Comparison of ENCODE assay signal across 14 cellular contexts in the genomic region with DNA sequence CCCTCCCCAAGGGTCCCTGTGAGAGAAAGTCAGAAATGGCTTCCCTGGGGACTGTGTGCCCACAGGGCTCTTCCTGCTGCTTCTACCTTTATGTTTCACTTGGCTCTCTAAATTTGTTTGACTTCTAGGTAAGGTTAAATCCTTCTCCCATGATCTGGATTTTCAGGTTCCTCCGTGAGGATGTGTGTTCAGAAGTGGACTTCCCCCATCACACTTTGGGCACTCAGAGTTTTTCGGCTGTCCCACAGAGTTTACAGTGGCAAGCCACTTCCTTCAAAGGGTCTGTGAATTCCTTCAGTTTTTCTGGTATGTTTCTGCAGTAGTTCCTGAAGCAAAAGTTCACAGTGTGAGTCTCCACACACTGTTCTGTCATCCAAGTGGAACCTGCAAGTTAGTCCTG. TPM values are rescaled to one million over a fixed set of nuclear protein-coding genes. Genes with fewer than 3 reads are reported as not detected.
"Had no signal": no experiment of that assay in that cellular context is flagged by ENCODE, and none has a peak within 500 bp of the region (broad histone marks: within the 10 kb centered on the region; RNA-seq: fewer than 3 reads in every experiment).

No MANE protein-coding gene starts in this region.

- H3K9me3 ChIP-seq: mucosa of descending colon, tibial artery had no signal

- H3K4me3 Mint-ChIP-seq: activated naive CD8-positive, alpha-beta T cell; brain; naive thymus-derived CD8-positive, alpha-beta T cell had no signal

- DNase-seq: activated CD4-positive, alpha-beta T cell treated with anti-CD3 and anti-CD28 coated beads, Interleukin-2, amount 50 U/mL, for 4 hours; activated CD4-positive, CD25-positive, alpha-beta regulatory T cell treated with anti-CD3 and anti-CD28 coated beads, Interleukin-2, amount 50 U/mL, for 72 hours; activated effector memory CD4-positive, alpha-beta T cell treated with Interleukin-2 at 50 U/mL for 16 hours; activated T-cell treated with anti-CD3 and anti-CD28 coated beads, Interleukin-2, amount 50 U/mL, for 1 hour; amygdala; effector memory CD4-positive, alpha-beta T cell; erythroblast; mucosa of descending colon; naive thymus-derived CD8-positive, alpha-beta T cell; stimulated activated CD4-positive, alpha-beta T cell treated with anti-CD3 and anti-CD28 coated beads, Interleukin-4, amount 100 ng/mL, for 24 hours; tibial artery had no signal

- H3K27me3 ChIP-seq: tibial artery had no signal

- H3K27ac ChIP-seq: tibial artery had no signal

- ATAC-seq: mucosa of descending colon; naive thymus-derived CD8-positive, alpha-beta T cell had no signal

- H3K4me1 Mint-ChIP-seq: brain; naive thymus-derived CD8-positive, alpha-beta T cell had no signal

- H3K27ac Mint-ChIP-seq: activated naive CD8-positive, alpha-beta T cell; brain; naive thymus-derived CD8-positive, alpha-beta T cell had no signal

- H3K4me3 ChIP-seq: mucosa of descending colon, tibial artery had no signal

- H3K36me3 Mint-ChIP-seq: activated naive CD8-positive, alpha-beta T cell; brain; naive thymus-derived CD8-positive, alpha-beta T cell had no signal

- H3K27me3 Mint-ChIP-seq: activated naive CD8-positive, alpha-beta T cell had no signal

- H3K36me3 ChIP-seq: tibial artery had no signal

RNA-seq across cellular contexts. Expression of a gene that starts 30.9 kb away (rescaled TPM):
- total RNA-seq: naive thymus-derived CD8-positive, alpha-beta T cell; T-helper 2 cell treated with Interferon-gamma antibody and Interleukin-4, amounts not matched to agents 100 ng/mL and 5 ng/mL, for 36 hours had no signal
